In the genomic region with DNA sequence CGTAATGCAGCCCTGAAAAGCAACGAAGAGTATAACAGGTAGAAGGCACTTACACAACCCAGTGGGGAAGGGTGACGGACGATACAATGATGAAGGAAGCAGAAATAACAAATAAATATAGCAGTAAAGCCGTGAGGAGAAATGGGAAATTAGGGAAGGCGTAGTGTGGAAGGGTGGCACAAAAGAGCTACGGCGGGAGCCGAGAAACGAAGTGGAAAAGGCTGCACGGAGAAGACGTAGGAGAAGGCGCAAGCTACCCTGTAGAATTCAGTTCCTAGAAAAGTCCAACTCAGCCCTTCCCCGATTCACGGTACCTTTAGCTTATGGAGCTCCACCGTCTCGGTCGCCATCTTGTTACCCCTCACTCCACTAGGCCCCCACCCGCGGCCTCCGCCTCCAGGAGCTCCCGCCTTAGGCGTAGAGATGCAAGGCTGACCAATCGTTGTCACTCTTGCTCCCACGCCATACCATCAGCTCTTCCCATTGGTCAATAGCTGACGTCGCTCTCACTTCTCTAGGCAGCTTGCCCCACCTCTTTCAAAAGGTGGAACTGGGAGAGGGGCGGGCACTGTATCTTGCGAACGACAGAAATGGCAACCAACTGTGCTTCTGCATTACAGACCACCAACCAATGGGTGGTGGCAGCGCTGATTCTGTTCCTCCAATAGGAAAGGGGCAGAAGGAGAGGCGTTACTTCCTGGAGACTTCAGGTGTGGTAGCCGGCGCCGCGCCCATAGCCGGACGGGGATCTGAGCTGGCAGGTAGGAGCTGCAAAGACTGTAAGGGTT, we compare ENCODE assay signal across 8 cellular contexts. TPM values are rescaled to one million over a fixed set of nuclear protein-coding genes. Genes with fewer than 3 reads are reported as not detected.
DNase-seq lines count a peak whose midpoint lies in the region; ATAC-seq and TF ChIP-seq lines count a peak whose summit lies in the region.

A gene with protein sequence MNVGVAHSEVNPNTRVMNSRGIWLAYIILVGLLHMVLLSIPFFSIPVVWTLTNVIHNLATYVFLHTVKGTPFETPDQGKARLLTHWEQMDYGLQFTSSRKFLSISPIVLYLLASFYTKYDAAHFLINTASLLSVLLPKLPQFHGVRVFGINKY (plus strand): TSS at position 690 of the 788 bp plus-strand sequence. CDS start 959 bp downstream, outside the sequence.
A gene with protein sequence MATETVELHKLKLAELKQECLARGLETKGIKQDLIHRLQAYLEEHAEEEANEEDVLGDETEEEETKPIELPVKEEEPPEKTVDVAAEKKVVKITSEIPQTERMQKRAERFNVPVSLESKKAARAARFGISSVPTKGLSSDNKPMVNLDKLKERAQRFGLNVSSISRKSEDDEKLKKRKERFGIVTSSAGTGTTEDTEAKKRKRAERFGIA (minus strand): TSS at position 373 of the 788 bp plus-strand sequence. CDS start 23 bp downstream, at position 350.

- no peak for TF ChIP-seq EP300 in upper lobe of left lung (IDR thresholded peaks at IDR 0.05)

- H3K9me3 ChIP-seq in heart right ventricle (no peaks in the 10 kb centered on the region), upper lobe of left lung (no peaks in the 10 kb centered on the region)

- no peaks in the 10 kb centered on the region for H3K27me3 ChIP-seq in heart right ventricle
- H3K27me3 ChIP-seq in upper lobe of left lung, result no peaks in the 10 kb centered on the region

- 0% methylated on average over 38 of the region's 38 CpGs for WGBS in heart right ventricle, 2 donors
- WGBS in upper lobe of left lung, 2 donors, result 0% methylated on average over 33 to 38 of the region's 38 CpGs

- no peak for TF ChIP-seq CTCF in heart right ventricle (IDR thresholded peaks at IDR 0.05)
- TF ChIP-seq CTCF in upper lobe of left lung (IDR thresholded peaks at IDR 0.05), result no peak

- peaks cover 0 to 69% (median 24%) of the 10 kb centered on the region in 9 donors for H3K36me3 ChIP-seq in heart right ventricle
- H3K36me3 ChIP-seq in upper lobe of left lung, result peaks cover 17 to 47% (median 30%) of the 10 kb centered on the region in 4 donors

- H3K4me3 ChIP-seq in heart right ventricle (peak within 1 kb of the TSS; percentile 57 to 89 (median 76)), upper lobe of left lung (peak within 1 kb of the TSS; percentile 63 to 83 (median 76))

- H3K4me1 ChIP-seq in heart right ventricle (peaks cover 4 to 54% (median 37%) of the 10 kb centered on the region in 9 donors), upper lobe of left lung (peaks cover 27 to 53% (median 37%) of the 10 kb centered on the region in 4 donors)

- H3K27ac ChIP-seq in heart right ventricle (peak within 1 kb of the TSS; percentile 45 to 96 (median 84)), upper lobe of left lung (peak within 1 kb of the TSS; percentile 88 to 91 (median 88))

- ATAC-seq in HG02884 (IDR thresholded peaks at IDR 0.05; ENCODE audit: unreplicated experiment) (peak; percentile 96), heart right ventricle (peak; percentile 98 to 99 (median 99)), upper lobe of left lung (ENCODE audit: low FRiP score in 2 of 2) (peak; percentile 98 to 99)

- intact Hi-C loops in heart right ventricle (cut with DNase I), result loop anchor here in 3 of 10 donors (5.0 to 10.0 kb wide), 4 partner anchors 73 to 163 kb away; a partner anchor contains a TSS
- intact Hi-C loops in posterior cingulate gyrus (cut with DNase I), result loop anchor here (1.0 to 5.0 kb wide), 2 partner anchors 12 to 125 kb away; a partner anchor contains a TSS

- TF ChIP-seq POLR2A in GM15510 (IDR thresholded peaks at IDR 0.05; ENCODE audit: borderline replicate concordance, extremely low read depth, insufficient read length) (peak; percentile 55), upper lobe of left lung (IDR thresholded peaks at IDR 0.05) (peak in 2 of 4 donors; percentile 68 to 85)

- peak; percentile 100 for DNase-seq in NCI-H146 treated with DMSO at 0.1 percent for 48 hours (lab: John Stamatoyannopoulos, UW; ENCODE audit: unreplicated experiment)
- peak; percentile 90 to 100 (median 96) for DNase-seq in T-helper 1 cell
- peak; percentile 100 for DNase-seq in amniotic epithelial cell (ENCODE audit: low read depth)
- peak; percentile 92 to 99 for DNase-seq in heart right ventricle
- peak; percentile 94 to 100 (median 98) for DNase-seq in posterior cingulate gyrus
- peak; percentile 94 to 99 for DNase-seq in upper lobe of left lung

RNA-seq across cellular contexts. Expression of the first gene that starts in this region (rescaled TPM):
- 10 to 100 TPM; 10.3 to 36.9 (median 17.4) TPM for total RNA-seq in heart right ventricle
- 10 to 100 TPM; 33.7 to 82.9 TPM for polyA plus RNA-seq in heart right ventricle
- 10 to 100 TPM in 5 of 6 donors, 1 to 10 TPM in 1; 9.4 to 62.9 (median 20.2) TPM for total RNA-seq in upper lobe of left lung

RNA-seq across cellular contexts. Expression of the second gene that starts in this region (rescaled TPM):
- total RNA-seq in heart right ventricle (10 to 100 TPM; 47.5 to 58.0 (median 53.2) TPM), upper lobe of left lung (10 to 100 TPM; 39.1 to 69.3 (median 54.9) TPM)
- 100 to 1,000 TPM in 1 of 2 donors, 10 to 100 TPM in 1; 90.3 to 136 TPM for polyA plus RNA-seq in heart right ventricle

Comparison
In these comparisons a context has a peak if more than half of its experiments do, and no peak if none do; other contexts are left out.
1. Peak in every context shown above with its lines: DNase-seq, ATAC-seq, H3K4me3 ChIP-seq and H3K27ac ChIP-seq.